Comparison of ENCODE assay signal across 1 cellular context in genomic region chr1:200150721-200151120, GRCh38.
TF ChIP-seq lines count a peak whose summit lies in the region.

No MANE protein-coding gene starts in this region.

TF ChIP-seq in K562, 482 proteins besides CTCF, POLR2A, EP300 and RAD21 (continued from another document and continues in another):
- peak; percentile 89 for TF ChIP-seq ATF3 (IDR thresholded peaks at IDR 0.05)
- TF ChIP-seq ATF3 (CRISPR knock-in tag; conservative IDR thresholded peaks at IDR 0.05) = 0 out of 2 replicates have a peak, but pooled peaks have one; percentile 11
- TF ChIP-seq KDM5B (IDR thresholded peaks at IDR 0.05; ENCODE audit: insufficient replicate concordance, low read depth, low read length) = no peak
- TF ChIP-seq HBP1 (CRISPR knock-in tag; IDR thresholded peaks at IDR 0.05) = no peak
- no peak for TF ChIP-seq HDAC8 (tag; IDR thresholded peaks at IDR 0.05)
- TF ChIP-seq POLR3A (IDR thresholded peaks at IDR 0.05; ENCODE audit: borderline replicate concordance, extremely low read depth, insufficient read depth, insufficient read length) = no peak
- TF ChIP-seq RREB1 (CRISPR knock-in tag; IDR thresholded peaks at IDR 0.05) = no peak
- TF ChIP-seq DPF2 (IDR thresholded peaks at IDR 0.05) = peak; percentile 78
- peak; percentile 69 to 75 for TF ChIP-seq KDM1A (IDR thresholded peaks at IDR 0.05)
- TF ChIP-seq HMG20B (CRISPR knock-in tag; IDR thresholded peaks at IDR 0.05) = no peak
- TF ChIP-seq ZNF830 (CRISPR knock-in tag; IDR thresholded peaks at IDR 0.05) = no peak
- TF ChIP-seq CEBPB (tag; IDR thresholded peaks at IDR 0.05) = no peak
- TF ChIP-seq FOXJ2 (tag; IDR thresholded peaks at IDR 0.05) = no peak
- TF ChIP-seq ATF6 (CRISPR knock-in tag; IDR thresholded peaks at IDR 0.05) = no peak
- no peak for TF ChIP-seq SMC3 (conservative IDR thresholded peaks at IDR 0.05; ENCODE audit: insufficient read depth, low read depth, low read length)
- TF ChIP-seq ZNF551 (CRISPR knock-in tag; IDR thresholded peaks at IDR 0.05) = no peak
- TF ChIP-seq GABPB1 (CRISPR knock-in tag; IDR thresholded peaks at IDR 0.05) = no peak
- no peak for TF ChIP-seq ZBTB34 (CRISPR knock-in tag; IDR thresholded peaks at IDR 0.05)
- no peak for TF ChIP-seq ETS1 (conservative IDR thresholded peaks at IDR 0.05; ENCODE audit: control insufficient read depth, low read depth, low read length)
- no peak for TF ChIP-seq PBX2 (CRISPR knock-in tag; IDR thresholded peaks at IDR 0.05; ENCODE audit: low read depth)
- TF ChIP-seq PBX2 (tag; conservative IDR thresholded peaks at IDR 0.05; ENCODE audit: low read depth) = no peak
- TF ChIP-seq RNF219 (CRISPR knock-in tag; IDR thresholded peaks at IDR 0.05) = no peak
- TF ChIP-seq PHF20 (IDR thresholded peaks at IDR 0.05; ENCODE audit: partially characterized antibody) = no peak
- TF ChIP-seq SNRNP70 (optimal IDR thresholded peaks at IDR 0.05; ENCODE audit: low read depth, low read length) = no peak
- no peak for TF ChIP-seq ARID3A (IDR thresholded peaks at IDR 0.05; ENCODE audit: borderline replicate concordance, low read depth, low read length)
- no peak for TF ChIP-seq FOXP1 (CRISPR knock-in tag; IDR thresholded peaks at IDR 0.05)
- TF ChIP-seq CAMTA2 (CRISPR knock-in tag; conservative IDR thresholded peaks at IDR 0.05) = no peak
- TF ChIP-seq NR3C1 (CRISPR knock-in tag; IDR thresholded peaks at IDR 0.05) = no peak
- TF ChIP-seq NBN (IDR thresholded peaks at IDR 0.05; ENCODE audit: low read depth) = no peak
- no peak for TF ChIP-seq TCFL5 (CRISPR knock-in tag; conservative IDR thresholded peaks at IDR 0.05)
- TF ChIP-seq PRMT5 (CRISPR knock-in tag; IDR thresholded peaks at IDR 0.05) = no peak
- TF ChIP-seq HINFP (tag; conservative IDR thresholded peaks at IDR 0.05; ENCODE audit: low read depth) = no peak
- TF ChIP-seq GTF2B (IDR thresholded peaks at IDR 0.05; ENCODE audit: extremely low read depth, insufficient read length) = no peak
- no peak for TF ChIP-seq POLR2B (IDR thresholded peaks at IDR 0.05; ENCODE audit: low read depth, partially characterized antibody)
- TF ChIP-seq FOXM1 (IDR thresholded peaks at IDR 0.05; ENCODE audit: low read depth) = no peak
- no peak for TF ChIP-seq FOXM1 (CRISPR knock-in tag; IDR thresholded peaks at IDR 0.05; ENCODE audit: low read depth)
- no peak for TF ChIP-seq DNMT1 (IDR thresholded peaks at IDR 0.05)
- TF ChIP-seq ZBTB7A (IDR thresholded peaks at IDR 0.05; ENCODE audit: borderline replicate concordance, control insufficient read depth, low read depth, low read length) = no peak
